In genomic region chr6:121858310-121858709, GRCh38 we compare ENCODE assay signal across 22 cellular contexts.
"Had no signal": no experiment of that assay in that cellular context is flagged by ENCODE, and none has a peak within 500 bp of the region (broad histone marks: within the 10 kb centered on the region; RNA-seq: fewer than 3 reads in every experiment).

No MANE protein-coding gene starts in this region.

- H3K27ac Mint-ChIP-seq: activated CD8-positive, alpha-beta memory T cell treated with anti-CD3 and anti-CD28 coated beads, Interleukin-2, amount 10 ng/mL, durations not matched to agents 7 days and 5 days; activated naive CD4-positive, alpha-beta T cell treated with anti-CD3 and anti-CD28 coated beads, Interleukin-2, amount 50 U/mL, for 72 hours; activated naive CD8-positive, alpha-beta T cell treated with anti-CD3 and anti-CD28 coated beads, Interleukin-2, amount 50 U/mL, for 24 hours; activated T-cell treated with anti-CD3 and anti-CD28 coated beads, Interleukin-2, amount 50 U/mL, for 24 hours; activated T-helper 1 cell treated with anti-CD3 and anti-CD28 coated beads, Interleukin-12 subunit alpha, Interleukin-12 subunit beta, Interleukin-2, Interleukin-4 antibody, amounts not matched to agents 30 ng/mL and 10 ng/mL and 1 ng/mL, durations not matched to agents 14 hours and 24 hours and 36 hours; T-helper 1 cell treated with Interleukin-12 subunit alpha and Interleukin-12 subunit beta and Interleukin-4 antibody, amounts not matched to agents 30 μg/mL and 1 μg/mL, for 36 hours had no signal

- H3K9me3 ChIP-seq: SJSA1 had no signal

- ATAC-seq: activated CD8-positive, alpha-beta memory T cell treated with anti-CD3 and anti-CD28 coated beads, Interleukin-2, amount 10 ng/mL, durations not matched to agents 7 days and 5 days; activated naive CD4-positive, alpha-beta T cell treated with anti-CD3 and anti-CD28 coated beads, Interleukin-2, amount 50 U/mL, for 72 hours; activated naive CD8-positive, alpha-beta T cell treated with anti-CD3 and anti-CD28 coated beads, Interleukin-2, amount 50 U/mL, for 24 hours; Panc1 had no signal

- H3K4me1 Mint-ChIP-seq: activated CD8-positive, alpha-beta memory T cell treated with anti-CD3 and anti-CD28 coated beads, Interleukin-2, amount 10 ng/mL, durations not matched to agents 7 days and 5 days; activated naive CD8-positive, alpha-beta T cell treated with anti-CD3 and anti-CD28 coated beads, Interleukin-2, amount 50 U/mL, for 24 hours; central memory CD8-positive, alpha-beta T cell had no signal

- H3K9me3 Mint-ChIP-seq: activated naive CD8-positive, alpha-beta T cell treated with anti-CD3 and anti-CD28 coated beads, Interleukin-2, amount 50 U/mL, for 24 hours; activated T-cell treated with anti-CD3 and anti-CD28 coated beads, Interleukin-2, amount 50 U/mL, for 24 hours; activated T-helper 1 cell treated with anti-CD3 and anti-CD28 coated beads, Interleukin-12 subunit alpha, Interleukin-12 subunit beta, Interleukin-2, Interleukin-4 antibody, amounts not matched to agents 30 ng/mL and 10 ng/mL and 1 ng/mL, durations not matched to agents 14 hours and 24 hours and 36 hours had no signal

- DNase-seq: activated CD4-positive, alpha-beta T cell treated with anti-CD3 and anti-CD28 coated beads for 48 hours; activated CD4-positive, alpha-beta T cell treated with anti-CD3 and anti-CD28 coated beads, Interleukin-2, amount 50 U/mL, for 48 hours; activated CD4-positive, CD25-positive, alpha-beta regulatory T cell treated with anti-CD3 and anti-CD28 coated beads, Interleukin-2, amount 50 U/mL, for 72 hours; activated CD8-positive, alpha-beta memory T cell treated with anti-CD3 and anti-CD28 coated beads, Interleukin-2, amount 10 ng/mL, durations not matched to agents 7 days and 5 days; activated effector memory CD4-positive, alpha-beta T cell treated with anti-CD3 and anti-CD28 coated beads, Interleukin-2, amount 50 U/mL, for 16 hours; activated naive CD4-positive, alpha-beta T cell treated with Interleukin-2 at 50 U/mL for 16 hours; activated naive CD8-positive, alpha-beta T cell treated with anti-CD3 and anti-CD28 coated beads, Interleukin-2, amount 50 U/mL, for 24 hours; activated T-cell treated with anti-CD3 and anti-CD28 coated beads, Interleukin-2, amount 50 U/mL, for 24 hours; amniotic stem cell; NCI-H1092; NCI-H1930; NCI-H2171; NCI-H226; NCI-H526; SHP77 had no signal

- H3K4me3 ChIP-seq: SJSA1 had no signal

- H3K4me3 Mint-ChIP-seq: activated CD8-positive, alpha-beta memory T cell treated with anti-CD3 and anti-CD28 coated beads, Interleukin-2, amount 10 ng/mL, durations not matched to agents 7 days and 5 days; activated naive CD8-positive, alpha-beta T cell treated with anti-CD3 and anti-CD28 coated beads, Interleukin-2, amount 50 U/mL, for 24 hours; activated T-cell treated with anti-CD3 and anti-CD28 coated beads, Interleukin-2, amount 50 U/mL, for 24 hours; activated T-helper 1 cell treated with anti-CD3 and anti-CD28 coated beads, Interleukin-12 subunit alpha, Interleukin-12 subunit beta, Interleukin-2, Interleukin-4 antibody, amounts not matched to agents 30 ng/mL and 10 ng/mL and 1 ng/mL, durations not matched to agents 14 hours and 24 hours and 36 hours; brain; central memory CD8-positive, alpha-beta T cell; T-helper 1 cell treated with Interleukin-12 subunit alpha and Interleukin-12 subunit beta and Interleukin-4 antibody, amounts not matched to agents 30 μg/mL and 1 μg/mL, for 36 hours had no signal

- H3K27ac ChIP-seq: SJSA1 had no signal

- H3K27me3 ChIP-seq: SJSA1 had no signal

- H3K36me3 ChIP-seq: SJSA1 had no signal

- H3K36me3 Mint-ChIP-seq: activated CD8-positive, alpha-beta memory T cell treated with anti-CD3 and anti-CD28 coated beads, Interleukin-2, amount 10 ng/mL, durations not matched to agents 7 days and 5 days had no signal

- H3K27me3 Mint-ChIP-seq: activated CD8-positive, alpha-beta memory T cell treated with anti-CD3 and anti-CD28 coated beads, Interleukin-2, amount 10 ng/mL, durations not matched to agents 7 days and 5 days; activated naive CD8-positive, alpha-beta T cell treated with anti-CD3 and anti-CD28 coated beads, Interleukin-2, amount 50 U/mL, for 24 hours; activated T-cell treated with anti-CD3 and anti-CD28 coated beads, Interleukin-2, amount 50 U/mL, for 24 hours; brain; central memory CD8-positive, alpha-beta T cell had no signal
